Comparison of ENCODE assay signal across 9 cellular contexts in genomic region chr10:124678566-124679240, GRCh38.
DNase-seq lines count a peak whose midpoint lies in the region; ATAC-seq and TF ChIP-seq lines count a peak whose summit lies in the region.
"Had no signal": no experiment of that assay in that cellular context is flagged by ENCODE, and none has a peak within 500 bp of the region (broad histone marks: within the 10 kb centered on the region; RNA-seq: fewer than 3 reads in every experiment).

No MANE protein-coding gene starts in this region.

- H3K4me3 Mint-ChIP-seq in activated T-helper 1 cell treated with anti-CD3 and anti-CD28 coated beads, Interleukin-12 subunit alpha, Interleukin-12 subunit beta, Interleukin-2, Interleukin-4 antibody, amounts not matched to agents 30 ng/mL and 10 ng/mL and 1 ng/mL, durations not matched to agents 14 hours and 24 hours and 36 hours, result peak overlapping the region; percentile 55
- peak overlapping the region; percentile 81 to 89 (median 84) for H3K4me3 Mint-ChIP-seq in immature natural killer cell

- no peaks in the 10 kb centered on the region for H3K9me3 Mint-ChIP-seq in activated T-helper 1 cell treated with anti-CD3 and anti-CD28 coated beads, Interleukin-12 subunit alpha, Interleukin-12 subunit beta, Interleukin-2, Interleukin-4 antibody, amounts not matched to agents 30 ng/mL and 10 ng/mL and 1 ng/mL, durations not matched to agents 14 hours and 24 hours and 36 hours
- H3K9me3 Mint-ChIP-seq in immature natural killer cell, result no peaks in the 10 kb centered on the region

- no peak for DNase-seq in activated CD4-positive, CD25-positive, alpha-beta regulatory T cell treated with anti-CD3 and anti-CD28 coated beads, Interleukin-2, amount 50 U/mL, for 72 hours
- DNase-seq in activated T-helper 1 cell treated with anti-CD3 and anti-CD28 coated beads, Interleukin-12 subunit alpha, Interleukin-12 subunit beta, Interleukin-2, Interleukin-4 antibody, amounts not matched to agents 30 ng/mL and 10 ng/mL and 1 ng/mL, durations not matched to agents 14 hours and 24 hours and 36 hours (ENCODE audit: low spot score), result peak; percentile 23
- DNase-seq in immature natural killer cell (peak; percentile 77 to 82 (median 80)), NCI-H2081 treated with DMSO at 0.1 percent for 48 hours (lab: John Stamatoyannopoulos, UW) (no peak), HAP-1 (ENCODE audit: low spot score in 2 of 2) (no peak), ascending aorta (ENCODE audit: low spot score in 2 of 2) (no peak)
- DNase-seq: 8988T had no signal

- no peak overlapping the region for H3K9ac ChIP-seq in subcutaneous abdominal adipose tissue (ENCODE audit: low read length in 5 of 5)

- no peaks in the 10 kb centered on the region for H3K27me3 Mint-ChIP-seq in activated T-helper 1 cell treated with anti-CD3 and anti-CD28 coated beads, Interleukin-12 subunit alpha, Interleukin-12 subunit beta, Interleukin-2, Interleukin-4 antibody, amounts not matched to agents 30 ng/mL and 10 ng/mL and 1 ng/mL, durations not matched to agents 14 hours and 24 hours and 36 hours (ENCODE audit: insufficient read depth)
- H3K27me3 Mint-ChIP-seq in immature natural killer cell (ENCODE audit: low read depth in 3 of 3), result peaks cover 12 to 28% (median 18%) of the 10 kb centered on the region in 3 donors

- intact Hi-C loops in activated T-helper 1 cell treated with anti-CD3 and anti-CD28 coated beads, Interleukin-12 subunit alpha, Interleukin-12 subunit beta, Interleukin-2, Interleukin-4 antibody, amounts not matched to agents 30 ng/mL and 10 ng/mL and 1 ng/mL, durations not matched to agents 14 hours and 24 hours and 36 hours (cut with micrococcal nuclease), result loop anchor here (1.0 kb wide), 1 partner anchor 10 kb away; no protein-coding TSS in a partner anchor
- intact Hi-C loops in ascending aorta (cut with DNase I), result no loop called here

- peaks cover 50% of the 10 kb centered on the region for H3K36me3 Mint-ChIP-seq in activated T-helper 1 cell treated with anti-CD3 and anti-CD28 coated beads, Interleukin-12 subunit alpha, Interleukin-12 subunit beta, Interleukin-2, Interleukin-4 antibody, amounts not matched to agents 30 ng/mL and 10 ng/mL and 1 ng/mL, durations not matched to agents 14 hours and 24 hours and 36 hours (ENCODE audit: low read depth)
- peaks cover 20 to 37% (median 20%) of the 10 kb centered on the region in 3 donors for H3K36me3 Mint-ChIP-seq in immature natural killer cell

- peak; percentile 50 to 57 for ATAC-seq in activated CD4-positive, CD25-positive, alpha-beta regulatory T cell treated with anti-CD3 and anti-CD28 coated beads, Interleukin-2, amount 50 U/mL, for 24 hours

- H3K4me3 ChIP-seq in subcutaneous abdominal adipose tissue (ENCODE audit: low read depth in 1 of 5, low read length in 5 of 5), result no peak overlapping the region
- H3K4me3 ChIP-seq in HAP-1, result no peak overlapping the region
- no peak overlapping the region for H3K4me3 ChIP-seq in ascending aorta

- H3K9me3 ChIP-seq in subcutaneous abdominal adipose tissue (ENCODE audit: control insufficient read depth in 5 of 5, low read length in 5 of 5) (no peaks in the 10 kb centered on the region), HAP-1 (no peaks in the 10 kb centered on the region), ascending aorta (no peaks in the 10 kb centered on the region)

- peaks cover 0 to 34% (median 15%) of the 10 kb centered on the region in 5 donors for H3K36me3 ChIP-seq in subcutaneous abdominal adipose tissue (ENCODE audit: control insufficient read depth in 5 of 5, insufficient read depth in 5 of 5, low read length in 5 of 5)
- peaks cover 25% of the 10 kb centered on the region for H3K36me3 ChIP-seq in HAP-1 (replicated peaks)
- peaks cover 11 to 23% of the 10 kb centered on the region in 2 donors for H3K36me3 ChIP-seq in ascending aorta

- H3K27ac Mint-ChIP-seq in activated T-helper 1 cell treated with anti-CD3 and anti-CD28 coated beads, Interleukin-12 subunit alpha, Interleukin-12 subunit beta, Interleukin-2, Interleukin-4 antibody, amounts not matched to agents 30 ng/mL and 10 ng/mL and 1 ng/mL, durations not matched to agents 14 hours and 24 hours and 36 hours, result peak overlapping the region; percentile 73
- peak overlapping the region; percentile 96 to 99 (median 98) for H3K27ac Mint-ChIP-seq in immature natural killer cell

- peaks cover 35% of the 10 kb centered on the region for H3K4me1 Mint-ChIP-seq in activated T-helper 1 cell treated with anti-CD3 and anti-CD28 coated beads, Interleukin-12 subunit alpha, Interleukin-12 subunit beta, Interleukin-2, Interleukin-4 antibody, amounts not matched to agents 30 ng/mL and 10 ng/mL and 1 ng/mL, durations not matched to agents 14 hours and 24 hours and 36 hours (ENCODE audit: low read depth)
- peaks cover 91 to 96% of the 10 kb centered on the region in 2 donors for H3K4me1 Mint-ChIP-seq in immature natural killer cell

- H3K27ac ChIP-seq in subcutaneous abdominal adipose tissue (ENCODE audit: low read depth, low read length) (peak overlapping the region; percentile 78), ascending aorta (peak overlapping the region in 1 of 2 donors; percentile 24)

- H3K27me3 ChIP-seq in subcutaneous abdominal adipose tissue (ENCODE audit: control insufficient read depth in 5 of 5, insufficient read depth in 4 of 5, low read length in 5 of 5) (no peaks in the 10 kb centered on the region), HAP-1 (ENCODE audit: low read depth) (no peaks in the 10 kb centered on the region), ascending aorta (no peaks in the 10 kb centered on the region)

- no peak for TF ChIP-seq CTCF in ascending aorta (IDR thresholded peaks at IDR 0.05)

- in situ Hi-C loops in HAP-1 (cut with MboI; ENCODE audit: low sequenced_read_pairs), result loop anchor here (5.0 kb wide), 1 partner anchor 64 kb away; the partner anchor contains the start of gene FAM53B

- H3K4me1 ChIP-seq in subcutaneous abdominal adipose tissue (ENCODE audit: control insufficient read depth in 5 of 5, insufficient read depth in 5 of 5, low read length in 5 of 5) (peaks cover 19 to 94% (median 81%) of the 10 kb centered on the region in 5 donors), HAP-1 (peaks cover 17% of the 10 kb centered on the region), ascending aorta (peaks cover 3 to 14% of the 10 kb centered on the region in 2 donors)

Comparison
In these comparisons a context has a peak if more than half of its experiments do, and no peak if none do; other contexts are left out.
1. DNase-seq: peak in activated T-helper 1 cell treated with anti-CD3 and anti-CD28 coated beads, Interleukin-12 subunit alpha, Interleukin-12 subunit beta, Interleukin-2, Interleukin-4 antibody, amounts not matched to agents 30 ng/mL and 10 ng/mL and 1 ng/mL, durations not matched to agents 14 hours and 24 hours and 36 hours (single experiment) and immature natural killer cell (3 of 3); none in activated CD4-positive, CD25-positive, alpha-beta regulatory T cell treated with anti-CD3 and anti-CD28 coated beads, Interleukin-2, amount 50 U/mL, for 72 hours (single experiment), NCI-H2081 treated with DMSO at 0.1 percent for 48 hours (single experiment), HAP-1 (0 of 2) and ascending aorta (0 of 2).